7 cellular contexts compared by ENCODE assay signal in genomic region chr9:33170464-33171156, GRCh38. TPM values are rescaled to one million over a fixed set of nuclear protein-coding genes. Genes with fewer than 3 reads are reported as not detected.
DNase-seq lines count a peak whose midpoint lies in the region; ATAC-seq and TF ChIP-seq lines count a peak whose summit lies in the region.

No MANE protein-coding gene starts in this region.

- H3K27ac Mint-ChIP-seq in activated CD8-positive, alpha-beta T cell treated with anti-CD3 and anti-CD28 coated beads for 36 hours: no peak overlapping the region

- H3K27me3 Mint-ChIP-seq in activated CD8-positive, alpha-beta T cell treated with anti-CD3 and anti-CD28 coated beads for 36 hours: no peaks in the 10 kb centered on the region

- POLR2A ChIA-PET in activated CD8-positive, alpha-beta T cell treated with anti-CD3 and anti-CD28 coated beads for 36 hours (lab: Charles Lee): interaction anchor here (0.8 to 1.5 kb wide), 4 partner anchors 26 to 112 kb away, joined by 3 to 4 read pairs (median 3); no protein-coding TSS in a partner anchor

- H3K4me3 ChIP-seq in GM12864 (ENCODE audit: low read depth, low read length): no peak overlapping the region

- H3K4me3 Mint-ChIP-seq in activated CD8-positive, alpha-beta T cell treated with anti-CD3 and anti-CD28 coated beads for 36 hours: no peak overlapping the region

- peak; percentile 53 for TF ChIP-seq CTCF in GM12864 (IDR thresholded peaks at IDR 0.05; ENCODE audit: low read depth, low read length, missing control alignments)
- peak; percentile 60 for TF ChIP-seq CTCF in activated CD8-positive, alpha-beta T cell treated with anti-CD3 and anti-CD28 coated beads for 36 hours (IDR thresholded peaks at IDR 0.05)

- H3K36me3 Mint-ChIP-seq in activated CD8-positive, alpha-beta T cell treated with anti-CD3 and anti-CD28 coated beads for 36 hours (ENCODE audit: low read depth): peaks cover 5% of the 10 kb centered on the region

- H3K4me1 Mint-ChIP-seq in activated CD8-positive, alpha-beta T cell treated with anti-CD3 and anti-CD28 coated beads for 36 hours (ENCODE audit: low read depth): peaks cover 19% of the 10 kb centered on the region

- CTCF ChIA-PET in activated CD8-positive, alpha-beta T cell treated with anti-CD3 and anti-CD28 coated beads for 36 hours (lab: Charles Lee): interaction anchor here (0.7 to 2.6 kb wide), 18 partner anchors 9 to 303 kb away, joined by 3 to 11 read pairs (median 4); partner anchors contain the start of gene NOL6

- ATAC-seq in activated CD8-positive, alpha-beta T cell treated with anti-CD3 and anti-CD28 coated beads for 36 hours: no peak
- ATAC-seq in left cardiac atrium (no peak), GM21737 (IDR thresholded peaks at IDR 0.05; ENCODE audit: unreplicated experiment) (no peak)

- no peaks in the 10 kb centered on the region for H3K9me3 Mint-ChIP-seq in activated CD8-positive, alpha-beta T cell treated with anti-CD3 and anti-CD28 coated beads for 36 hours

- intact Hi-C loops in activated CD8-positive, alpha-beta T cell treated with anti-CD3 and anti-CD28 coated beads for 36 hours (cut with micrococcal nuclease): loop anchor here (1.0 kb wide), 1 partner anchor 89 kb away; no protein-coding TSS in a partner anchor
- intact Hi-C loops in left cardiac atrium (cut with DNase I): loop anchor here in 1 of 2 donors (5.0 to 10.0 kb wide), 2 partner anchors 54 to 88 kb away; no protein-coding TSS in a partner anchor

- DNase-seq in GM12864 (ENCODE audit: low read depth) (no peak), NCI-H1930 (lab: John Stamatoyannopoulos, UW) (peak; percentile 22 to 37), left cardiac atrium (peak; percentile 65), HPDE6-E6E7 (ENCODE audit: extremely low spot score) (no peak)
- peak; percentile 78 for DNase-seq in activated CD8-positive, alpha-beta T cell treated with anti-CD3 and anti-CD28 coated beads for 36 hours
- peak; percentile 49 for DNase-seq in stimulated activated CD4-positive, alpha-beta T cell treated with anti-CD3 and anti-CD28 coated beads, Interleukin-4, amount 100 ng/mL, for 1 hour

RNA-seq across cellular contexts. Expression of gene B4GALT1, which starts 3.5 kb away (rescaled TPM):
- total RNA-seq in activated CD8-positive, alpha-beta T cell treated with anti-CD3 and anti-CD28 coated beads for 36 hours: 10 to 100 TPM; 41.2 to 41.4 TPM
- total RNA-seq in left cardiac atrium: 100 to 1,000 TPM in 1 of 2 donors, 10 to 100 TPM in 1; 49.5 to 107 TPM

Comparison
In these comparisons a context has a peak if more than half of its experiments do, and no peak if none do; other contexts are left out.
1. DNase-seq: peak in NCI-H1930 (2 of 2), activated CD8-positive, alpha-beta T cell treated with anti-CD3 and anti-CD28 coated beads for 36 hours (single experiment), left cardiac atrium (single experiment) and stimulated activated CD4-positive, alpha-beta T cell treated with anti-CD3 and anti-CD28 coated beads, Interleukin-4, amount 100 ng/mL, for 1 hour (single experiment); none in GM12864 (single experiment) and HPDE6-E6E7 (single experiment).